Comparison of ENCODE assay signal across 20 cellular contexts in genomic region chr2:185807351-185807750, GRCh38.
"Had no signal": no experiment of that assay in that cellular context is flagged by ENCODE, and none has a peak within 500 bp of the region (broad histone marks: within the 10 kb centered on the region; RNA-seq: fewer than 3 reads in every experiment).

No MANE protein-coding gene starts in this region.

- DNase-seq: activated CD4-positive, alpha-beta memory T cell treated with anti-CD3 and anti-CD28 coated beads for 36 hours; activated CD4-positive, alpha-beta T cell treated with anti-CD3 and anti-CD28 coated beads for 48 hours; activated CD4-positive, CD25-positive, alpha-beta regulatory T cell; activated naive CD4-positive, alpha-beta T cell treated with anti-CD3 and anti-CD28 coated beads, Interleukin-2, amount 50 U/mL, for 16 hours; activated naive CD8-positive, alpha-beta T cell treated with anti-CD3 and anti-CD28 coated beads, Interleukin-2, amount 50 U/mL, for 24 hours; activated T-cell treated with anti-CD3 and anti-CD28 coated beads, Interleukin-2, amount 50 U/mL, for 48 hours; aorta; central memory CD4-positive, alpha-beta T cell; dermis blood vessel endothelial cell; effector CD8-positive, alpha-beta T cell; foreskin keratinocyte; immature natural killer cell; kidney glomerular epithelial cell; left ventricle myocardium inferior; midbrain; retina; stimulated activated CD4-positive, alpha-beta T cell treated with anti-CD3 and anti-CD28 coated beads, Interleukin-4, amount 100 ng/mL, for 24 hours; stimulated activated naive CD4-positive, alpha-beta T cell treated with Interleukin-2 at 50 U/mL for 16 hours; T1000; upper lobe of right lung had no signal

- H3K4me3 ChIP-seq: left ventricle myocardium inferior, upper lobe of right lung had no signal
